23 cellular contexts compared by ENCODE assay signal in genomic region chr18:51250006-51250405, GRCh38.
"Had no signal": no experiment of that assay in that cellular context is flagged by ENCODE, and none has a peak within 500 bp of the region (broad histone marks: within the 10 kb centered on the region; RNA-seq: fewer than 3 reads in every experiment).

No MANE protein-coding gene starts in this region.

- H3K79me2 ChIP-seq: parathyroid adenoma had no signal

- FAIRE-seq: endometrium, frontal cortex, islet of Langerhans had no signal

- H3K27me3 ChIP-seq: thyroid gland, upper lobe of left lung, uterus had no signal

- H3K4me3 Mint-ChIP-seq: mesothelial cell of epicardium, nephron had no signal

- H3K9ac ChIP-seq: parathyroid adenoma had no signal

- H3K4me3 ChIP-seq: heart left ventricle, psoas muscle, skin epidermis, thyroid gland, upper lobe of left lung, uterus had no signal

- H3K4me1 Mint-ChIP-seq: mesothelial cell of epicardium had no signal

- H3K9me3 Mint-ChIP-seq: mesothelial cell of epicardium had no signal

- H3K36me3 Mint-ChIP-seq: mesothelial cell of epicardium had no signal

- H3K27ac Mint-ChIP-seq: mesothelial cell of epicardium, nephron had no signal

- H3K27ac ChIP-seq: heart left ventricle, parathyroid adenoma, psoas muscle, skin epidermis, thyroid gland, upper lobe of left lung, uterus had no signal

- ATAC-seq: esophagus mucosa, heart left ventricle, left lobe of liver, psoas muscle, sciatic nerve had no signal

- H3K4me1 ChIP-seq: heart left ventricle, parathyroid adenoma, psoas muscle, thyroid gland, upper lobe of left lung, uterus had no signal

- DNase-seq: effector memory CD4-positive, alpha-beta T cell; heart left ventricle; hippocampal formation; mammary epithelial cell; naive B cell; psoas muscle; retina; stimulated activated CD4-positive, alpha-beta T cell treated with anti-CD3 and anti-CD28 coated beads, Interleukin-2, amount 100 ng/mL, for 24 hours; stimulated activated CD4-positive, alpha-beta T cell treated with anti-CD3 and anti-CD28 coated beads, Interleukin-4, amount 100 ng/mL, for 4 hours; stimulated activated naive CD4-positive, alpha-beta T cell treated with Interleukin-2 at 50 U/mL for 16 hours; thyroid gland; upper lobe of left lung; uterus had no signal

- H3K36me3 ChIP-seq: heart left ventricle, thyroid gland, upper lobe of left lung, uterus had no signal

- H3K9me3 ChIP-seq: heart left ventricle, psoas muscle, thyroid gland, upper lobe of left lung, uterus had no signal

- H2AFZ ChIP-seq: parathyroid adenoma had no signal
